ENCODE assay signal across 9 cellular contexts in the genomic region with DNA sequence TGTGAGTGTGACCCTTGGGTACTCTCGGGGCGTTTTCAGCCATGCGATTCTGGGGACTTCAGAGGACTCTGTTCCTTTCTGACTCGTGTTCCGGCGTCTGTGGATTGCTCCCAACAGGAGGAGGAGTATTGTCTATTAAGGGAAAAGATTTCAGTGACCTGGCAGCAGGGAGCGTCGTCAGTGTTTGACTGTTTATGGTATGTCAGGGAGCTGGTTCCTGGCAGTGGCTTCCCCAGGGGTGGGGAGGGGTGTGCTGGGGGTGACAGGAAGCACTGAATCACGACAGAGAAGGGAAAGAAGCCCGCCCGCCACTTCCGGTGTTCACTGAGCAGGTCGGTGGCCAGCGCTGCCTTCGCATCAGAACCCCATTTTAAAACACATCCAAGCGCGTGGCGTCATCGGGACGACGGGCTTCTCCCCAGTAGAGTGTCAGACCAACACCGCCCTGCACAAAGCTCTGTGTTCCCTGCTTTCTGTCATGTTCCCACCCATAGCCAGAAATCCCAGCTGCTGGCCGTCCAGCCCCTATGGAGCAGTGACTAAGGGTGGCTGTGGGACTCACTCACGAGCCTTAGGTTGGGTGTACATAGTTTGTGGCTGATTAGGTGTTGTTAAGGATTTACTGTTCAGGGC. TPM values are rescaled to one million over a fixed set of nuclear protein-coding genes. Genes with fewer than 3 reads are reported as not detected.
DNase-seq lines count a peak whose midpoint lies in the region; ATAC-seq lines count a peak whose summit lies in the region.
"Had no signal": no experiment of that assay in that cellular context is flagged by ENCODE, and none has a peak within 500 bp of the region (broad histone marks: within the 10 kb centered on the region; RNA-seq: fewer than 3 reads in every experiment).

No MANE protein-coding gene starts in this region.

- H3K27ac ChIP-seq in cingulate gyrus (ENCODE audit: low read depth, low read length): peak overlapping the region; percentile 57
- H3K27ac ChIP-seq: KMS-11 had no signal

- ATAC-seq in GM21381 (IDR thresholded peaks at IDR 0.05; ENCODE audit: unreplicated experiment): peak; percentile 50
- ATAC-seq in activated CD4-positive, CD25-positive, alpha-beta regulatory T cell treated with anti-CD3 and anti-CD28 coated beads, Interleukin-2, amount 50 U/mL, for 24 hours: peak; percentile 70 to 72

- DNase-seq in myocyte (ENCODE audit: low read depth) (peak; percentile 51), superior temporal gyrus (ENCODE audit: extremely low spot score) (no peak), NCI-H1105 treated with DMSO at 0.1 percent for 48 hours (lab: John Stamatoyannopoulos, UW) (no peak), occipital lobe (lab: John Stamatoyannopoulos, UW) (no peak)
- DNase-seq in stimulated activated CD8-positive, alpha-beta memory T cell treated with anti-CD3 and anti-CD28 coated beads, Interleukin-7, amount 100 ng/mL, for 4 hours (ENCODE audit: low read depth in 2 of 2): peak; percentile 46 to 53

RNA-seq across cellular contexts. Expression of a gene that starts 33.8 kb away (rescaled TPM):
- 71.7 and 77.6 TPM in 2 replicates for total RNA-seq in myocyte
- polyA plus RNA-seq in myocyte (2012): 261 TPM
- 56.8 TPM for total RNA-seq in occipital lobe

RNA-seq across cellular contexts. Expression of a gene that starts 34.0 kb away (rescaled TPM):
- 115 and 128 TPM in 2 replicates for total RNA-seq in myocyte
- 251 TPM for polyA plus RNA-seq in myocyte (2012)
- total RNA-seq in occipital lobe: 67.8 TPM

Comparison
In these comparisons a context has a peak if more than half of its experiments do, and no peak if none do; other contexts are left out.
1. DNase-seq: peak in myocyte (single experiment) and stimulated activated CD8-positive, alpha-beta memory T cell treated with anti-CD3 and anti-CD28 coated beads, Interleukin-7, amount 100 ng/mL, for 4 hours (2 of 2); none in superior temporal gyrus (single experiment), NCI-H1105 treated with DMSO at 0.1 percent for 48 hours (single experiment) and occipital lobe (single experiment).